ENCODE assay signal across 8 cellular contexts in genomic region chr12:39619660-39620433, GRCh38. TPM values are rescaled to one million over a fixed set of nuclear protein-coding genes. Genes with fewer than 3 reads are reported as not detected.
A peak's percentile ranks its signal among the peaks of the same experiment; 100 is the strongest.
DNase-seq lines count a peak whose midpoint lies in the region; TF ChIP-seq lines count a peak whose summit lies in the region.

TSS of gene ABCD2 (minus strand) at chr12:39619803. CDS start at chr12:39619615, 188 bp downstream.

- H3K4me2 ChIP-seq in GM23248 (ENCODE audit: unreplicated experiment) (peak within 1 kb of the TSS; percentile 98), Karpas-422 (ENCODE audit: low read depth, low read length, poor library complexity, severe bottlenecking) (peak within 1 kb of the TSS; percentile 69)

- WGBS in GM23248 (ENCODE audit: low coverage in 1 of 2, low lambda C conversion rate in 2 of 2, missing lambda C conversion rate in 2 of 2), 2 experiments: 2% methylated on average over 20 of the region's 20 CpGs
- 1% methylated on average over 20 of the region's 20 CpGs for WGBS in testis, 2 donors

- intact Hi-C loops in testis (cut with DNase I; ENCODE audit: low total_unique reads): no loop called here

- peak within 1 kb of the TSS; percentile 99 for H2AFZ ChIP-seq in GM23248
- H2AFZ ChIP-seq in Karpas-422 (ENCODE audit: low read length): peak within 1 kb of the TSS; percentile 68

- peaks cover 19% of the 10 kb centered on the region for H3F3A ChIP-seq in GM23248 (ENCODE audit: insufficient read depth)

- H3K27ac ChIP-seq in GM23248 (peak within 1 kb of the TSS; percentile 43), Karpas-422 (ENCODE audit: low read length) (no peak within 1 kb of the TSS), testis (peak within 1 kb of the TSS; percentile 13 to 69)

- peak; percentile 84 for DNase-seq in GM23248
- peak; percentile 62 for DNase-seq in Karpas-422
- DNase-seq in SIG-M5 treated with dmso at 0.1 percent for 504 hours (lab: John Stamatoyannopoulos, UW; ENCODE audit: unreplicated experiment): peak; percentile 97
- DNase-seq in activated naive CD4-positive, alpha-beta T cell treated with Interleukin-2 at 50 U/mL for 16 hours: peak; percentile 76
- DNase-seq in globus pallidus (ENCODE audit: low spot score): peak; percentile 85
- peak; percentile 84 for DNase-seq in occipital lobe (lab: John Stamatoyannopoulos, UW)
- DNase-seq in testis: peak; percentile 73

- in situ Hi-C loops in GM23248 (cut with MboI): no loop called here

- no peak for TF ChIP-seq POLR2A in testis (IDR thresholded peaks at IDR 0.05)

- H3K27me3 ChIP-seq in GM23248 (replicated peaks; ENCODE audit: insufficient read depth) (no peaks in the 10 kb centered on the region), Karpas-422 (ENCODE audit: low read length) (no peaks in the 10 kb centered on the region), testis (no peaks in the 10 kb centered on the region)

- no peaks in the 10 kb centered on the region for H3K9me2 ChIP-seq in GM23248 (ENCODE audit: insufficient read depth)
- H3K9me2 ChIP-seq in Karpas-422 (replicated peaks; ENCODE audit: insufficient read depth, low read length): no peaks in the 10 kb centered on the region

- peak within 1 kb of the TSS; percentile 45; the same call in 1 of the 2 replicates for H3K9ac ChIP-seq in ES-I3 (ENCODE audit: low read depth, low read length)
- peak within 1 kb of the TSS; percentile 68 for H3K9ac ChIP-seq in GM23248
- H3K9ac ChIP-seq in Karpas-422 (ENCODE audit: low read length): peak within 1 kb of the TSS; percentile 33

- H3K36me3 ChIP-seq in ES-I3 (ENCODE audit: insufficient read depth, low read length) (no peaks in the 10 kb centered on the region), GM23248 (ENCODE audit: low read depth) (no peaks in the 10 kb centered on the region), Karpas-422 (ENCODE audit: insufficient read depth, low read length) (no peaks in the 10 kb centered on the region), testis (ENCODE audit: low read depth, missing control alignments) (no peaks in the 10 kb centered on the region)

- TF ChIP-seq CTCF in testis (IDR thresholded peaks at IDR 0.05): no peak

- H3K79me2 ChIP-seq in GM23248 (ENCODE audit: insufficient read depth): no peaks in the 10 kb centered on the region
- H3K79me2 ChIP-seq in Karpas-422 (ENCODE audit: low read length): no peaks in the 10 kb centered on the region

- H4K20me1 ChIP-seq in GM23248 (ENCODE audit: insufficient read depth): no peaks in the 10 kb centered on the region
- no peaks in the 10 kb centered on the region for H4K20me1 ChIP-seq in Karpas-422 (ENCODE audit: insufficient read depth, low read depth, low read length)

- no peaks in the 10 kb centered on the region for H3K4me1 ChIP-seq in ES-I3 (ENCODE audit: insufficient read depth, low read length)
- H3K4me1 ChIP-seq in GM23248 (ENCODE audit: insufficient read depth): 0 out of 2 replicates have a peak, but pooled peaks cover 4% of the 10 kb centered on the region
- H3K4me1 ChIP-seq in Karpas-422 (ENCODE audit: low read length): peaks cover 24% of the 10 kb centered on the region
- no peaks in the 10 kb centered on the region for H3K4me1 ChIP-seq in testis

- peak within 1 kb of the TSS; percentile 90 for H3K4me3 ChIP-seq in GM23248
- peak within 1 kb of the TSS; percentile 59 for H3K4me3 ChIP-seq in Karpas-422 (ENCODE audit: low read length)
- H3K4me3 ChIP-seq in testis: peak within 1 kb of the TSS; percentile 38 to 43

- no peaks in the 10 kb centered on the region for H3K9me3 ChIP-seq in ES-I3 (ENCODE audit: control insufficient read depth, insufficient read depth, low read length)
- no peaks in the 10 kb centered on the region for H3K9me3 ChIP-seq in GM23248 (ENCODE audit: low read depth)
- H3K9me3 ChIP-seq in Karpas-422 (ENCODE audit: low read length): no peaks in the 10 kb centered on the region
- H3K9me3 ChIP-seq in testis: no peaks in the 10 kb centered on the region

RNA-seq across cellular contexts. Expression of gene ABCD2, which starts in this region (rescaled TPM):
- total RNA-seq in GM23248 (2014; rRNA removed; shearing (Covaris generic)): 0.11 TPM in 1 of 2 replicates, not detected in the other
- polyA plus RNA-seq in GM23248 (2016; fragmentation: Nextera tagmentation; extraction: Ambion mirVana) (not detected in 2 replicates), testis (ENCODE audit: insufficient read depth, low read depth, low replicate concordance) (0.29 TPM)
- not detected in 2 replicates for total RNA-seq in Karpas-422 (2014; rRNA removed; shearing (Covaris generic); ENCODE audit: low replicate concordance)
- total RNA-seq in occipital lobe (20.4 TPM), testis (under 1 TPM; 0.43 to 0.55 TPM)

Comparison
In these comparisons a context has a peak if more than half of its experiments do, and no peak if none do; other contexts are left out.
1. RNA of gene ABCD2 (total RNA-seq): 20.4 TPM in occipital lobe (single experiment); 0.43 to 0.55 TPM in testis, 0.11 TPM in GM23248 and not detected in Karpas-422; every median in the first group is over 10 times any median in the second.
2. Peak in DNase-seq, H3K4me3 ChIP-seq, H3K27ac ChIP-seq, H3K9ac ChIP-seq and H3K4me2 ChIP-seq in GM23248; RNA of the gene not detected or under 1 TPM.
3. Peak in DNase-seq, H3K4me3 ChIP-seq, H3K9ac ChIP-seq and H3K4me2 ChIP-seq in Karpas-422; RNA of the gene not detected or under 1 TPM.
4. Peak in DNase-seq, H3K4me3 ChIP-seq and H3K27ac ChIP-seq in testis; RNA of the gene not detected or under 1 TPM.
5. Peak in every context shown above with its lines, with median percentiles within 50 percentile points of each other: H3K9ac ChIP-seq, DNase-seq and H3K4me3 ChIP-seq.